In genomic region chr3:117752984-117753717, GRCh38 we compare ENCODE assay signal across 16 cellular contexts.
DNase-seq lines count a peak whose midpoint lies in the region; ATAC-seq and TF ChIP-seq lines count a peak whose summit lies in the region.
"Had no signal": no experiment of that assay in that cellular context is flagged by ENCODE, and none has a peak within 500 bp of the region (broad histone marks: within the 10 kb centered on the region; RNA-seq: fewer than 3 reads in every experiment).

No MANE protein-coding gene starts in this region.

- H3K4me3 ChIP-seq in upper lobe of right lung, result no peak overlapping the region
- H3K4me3 ChIP-seq in suprapubic skin, result no peak overlapping the region
- H3K4me3 ChIP-seq: Peyer's patch, testis had no signal

- no peak for ATAC-seq in WTC11
- ATAC-seq in upper lobe of right lung, result no peak

- no peaks in the 10 kb centered on the region for H3K27me3 Mint-ChIP-seq in WTC11 (ENCODE audit: low read depth)
- H3K27me3 Mint-ChIP-seq: CD4-positive, CD25-positive, alpha-beta regulatory T cell had no signal

- H3K9me3 Mint-ChIP-seq in WTC11, result no peaks in the 10 kb centered on the region
- H3K9me3 Mint-ChIP-seq: endodermal cell; T-helper 1 cell treated with Interleukin-12 subunit alpha and Interleukin-12 subunit beta and Interleukin-4 antibody, amounts not matched to agents 30 μg/mL and 1 μg/mL, for 36 hours had no signal

- H3K27me3 ChIP-seq in upper lobe of right lung (no peaks in the 10 kb centered on the region), suprapubic skin (no peaks in the 10 kb centered on the region)
- H3K27me3 ChIP-seq: Peyer's patch, testis had no signal

- POLR2A ChIA-PET in HEK293T (lab: Yijun Ruan, JAX) (no interaction called here), WTC11 (lab: Charles Lee) (no interaction called here)

- H3K4me1 Mint-ChIP-seq in WTC11, result peaks cover 10% of the 10 kb centered on the region
- H3K4me1 Mint-ChIP-seq: CD4-positive, CD25-positive, alpha-beta regulatory T cell; naive B cell had no signal

- DNase-seq in AG20443 (ENCODE audit: low spot score) (peak; percentile 40), HEK293T (ENCODE audit: extremely low spot score) (peak; percentile 26), WTC11 (ENCODE audit: low spot score) (no peak), fibroblast of the conjunctiva (ENCODE audit: low read depth) (peak; percentile 53), germinal center (ENCODE audit: low spot score) (no peak), GM10266 (ENCODE audit: extremely low spot score) (no peak), upper lobe of right lung (no peak), suprapubic skin (ENCODE audit: low spot score in 2 of 2) (no peak)
- DNase-seq: activated naive CD4-positive, alpha-beta T cell treated with Interleukin-2 at 50 U/mL for 16 hours; CD4-positive, CD25-positive, alpha-beta regulatory T cell; endodermal cell; GF-D8; naive B cell; Peyer's patch; testis had no signal

- WGBS in suprapubic skin, result 90% methylated on average over 3 of the region's 3 CpGs

- TF ChIP-seq EP300 in suprapubic skin (IDR thresholded peaks at IDR 0.05), result no peak

- H3K9me3 ChIP-seq in upper lobe of right lung (no peaks in the 10 kb centered on the region), suprapubic skin (no peaks in the 10 kb centered on the region)
- H3K9me3 ChIP-seq: Peyer's patch, testis had no signal

- TF ChIP-seq CTCF in WTC11 (IDR thresholded peaks at IDR 0.05) (no peak), GM10266 (IDR thresholded peaks at IDR 0.05; ENCODE audit: control insufficient read depth, insufficient read depth, low read depth, missing control alignments) (no peak), upper lobe of right lung (IDR thresholded peaks at IDR 0.05) (no peak), suprapubic skin (IDR thresholded peaks at IDR 0.05) (no peak)

- H3K27ac ChIP-seq in upper lobe of right lung (no peak overlapping the region), suprapubic skin (no peak overlapping the region)
- H3K27ac ChIP-seq: Peyer's patch, testis had no signal

- H3K27ac Mint-ChIP-seq in WTC11, result peak overlapping the region; percentile 42; the same call in 1 of the 2 replicates
- H3K27ac Mint-ChIP-seq: CD4-positive, CD25-positive, alpha-beta regulatory T cell; endodermal cell; naive B cell; T-helper 1 cell treated with Interleukin-12 subunit alpha and Interleukin-12 subunit beta and Interleukin-4 antibody, amounts not matched to agents 30 μg/mL and 1 μg/mL, for 36 hours had no signal

- H3K4me3 Mint-ChIP-seq in WTC11, result no peak overlapping the region
- H3K4me3 Mint-ChIP-seq: CD4-positive, CD25-positive, alpha-beta regulatory T cell; endodermal cell; naive B cell; T-helper 1 cell treated with Interleukin-12 subunit alpha and Interleukin-12 subunit beta and Interleukin-4 antibody, amounts not matched to agents 30 μg/mL and 1 μg/mL, for 36 hours had no signal

- no peaks in the 10 kb centered on the region for H3K36me3 Mint-ChIP-seq in WTC11
- H3K36me3 Mint-ChIP-seq: CD4-positive, CD25-positive, alpha-beta regulatory T cell; naive B cell had no signal

- no peaks in the 10 kb centered on the region for H3K4me1 ChIP-seq in upper lobe of right lung
- no peaks in the 10 kb centered on the region for H3K4me1 ChIP-seq in suprapubic skin
- H3K4me1 ChIP-seq: Peyer's patch, testis had no signal

- H3K36me3 ChIP-seq in upper lobe of right lung (no peaks in the 10 kb centered on the region), suprapubic skin (no peaks in the 10 kb centered on the region)
- H3K36me3 ChIP-seq: Peyer's patch had no signal

- CTCF ChIA-PET in HEK293T (lab: Yijun Ruan, JAX), result no interaction called here
- CTCF ChIA-PET in WTC11 (lab: Charles Lee), result no interaction called here

- no peak for TF ChIP-seq POLR2A in suprapubic skin (IDR thresholded peaks at IDR 0.05)

- intact Hi-C loops in upper lobe of right lung (cut with DNase I), result no loop called here

TF ChIP-seq in HEK293T, 16 proteins besides CTCF, POLR2A, EP300 and RAD21:
- TF ChIP-seq PKNOX1 (IDR thresholded peaks at IDR 0.05) (peak; percentile 78), ELF4 (IDR thresholded peaks at IDR 0.05) (no peak), CTBP1 (IDR thresholded peaks at IDR 0.05; ENCODE audit: borderline replicate concordance) (0 out of 2 replicates have a peak, but pooled peaks have one; percentile 32)
TF ChIP-seq in HEK293T: peak in this region for 2.

TF ChIP-seq in WTC11, 78 proteins besides CTCF, POLR2A, EP300 and RAD21 (continues in another document):
- no peak for TF ChIP-seq ATF1 (CRISPR knock-in tag; IDR thresholded peaks at IDR 0.05)
- TF ChIP-seq ERG (CRISPR knock-in tag; IDR thresholded peaks at IDR 0.05), result no peak
- TF ChIP-seq ATF3 (CRISPR knock-in tag; conservative IDR thresholded peaks at IDR 0.05), result no peak
- TF ChIP-seq MLX (CRISPR knock-in tag; IDR thresholded peaks at IDR 0.05), result no peak
- no peak for TF ChIP-seq RELA (CRISPR knock-in tag; IDR thresholded peaks at IDR 0.05; ENCODE audit: borderline replicate concordance)
- TF ChIP-seq PREB (CRISPR knock-in tag; IDR thresholded peaks at IDR 0.05; ENCODE audit: borderline replicate concordance), result no peak
- no peak for TF ChIP-seq CDX4 (CRISPR knock-in tag; IDR thresholded peaks at IDR 0.05; ENCODE audit: borderline replicate concordance)
- no peak for TF ChIP-seq NR3C1 (CRISPR knock-in tag; conservative IDR thresholded peaks at IDR 0.05; ENCODE audit: low read depth)
- TF ChIP-seq ELF4 (CRISPR knock-in tag; IDR thresholded peaks at IDR 0.05; ENCODE audit: low read depth), result no peak
- TF ChIP-seq ZNF317 (CRISPR knock-in tag; IDR thresholded peaks at IDR 0.05; ENCODE audit: borderline replicate concordance, low read depth), result no peak
- TF ChIP-seq MAX (CRISPR knock-in tag; IDR thresholded peaks at IDR 0.05), result no peak
- no peak for TF ChIP-seq FOXP1 (CRISPR knock-in tag; IDR thresholded peaks at IDR 0.05; ENCODE audit: borderline replicate concordance)
- TF ChIP-seq ZNF425 (CRISPR knock-in tag; conservative IDR thresholded peaks at IDR 0.05), result no peak

Comparison
In these comparisons a context has a peak if more than half of its experiments do, and no peak if none do; other contexts are left out.
1. DNase-seq: peak in AG20443 (single experiment), HEK293T (single experiment) and fibroblast of the conjunctiva (single experiment); none in WTC11 (single experiment), germinal center (single experiment), GM10266 (single experiment), upper lobe of right lung (single experiment) and suprapubic skin (0 of 2).